In the genomic region with DNA sequence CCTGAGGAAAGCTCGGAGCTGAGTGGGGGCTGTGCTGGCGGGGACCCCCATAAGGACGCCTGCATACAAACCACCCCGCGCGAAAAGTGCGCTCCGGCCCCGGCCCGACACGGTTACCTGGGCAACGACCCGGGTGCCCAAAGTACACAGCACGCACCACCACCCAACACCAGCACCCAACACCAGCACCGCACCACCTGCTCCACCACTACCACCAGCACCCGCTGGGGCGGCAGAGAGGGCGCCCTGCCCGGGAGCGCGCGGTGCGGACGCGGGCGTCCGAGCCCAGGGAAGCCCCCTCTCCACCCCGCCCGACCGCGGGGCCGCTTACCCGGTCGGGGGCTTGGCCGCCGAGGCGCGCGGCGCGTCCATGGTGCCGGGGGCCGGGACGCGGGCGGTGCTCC, we compare ENCODE assay signal across 8 cellular contexts. TPM values are rescaled to one million over a fixed set of nuclear protein-coding genes. Genes with fewer than 3 reads are reported as not detected.
DNase-seq lines count a peak whose midpoint lies in the region; ATAC-seq, FAIRE-seq and TF ChIP-seq lines count a peak whose summit lies in the region.

No MANE protein-coding gene starts in this region.

- peak overlapping the region; percentile 13 for H4K5ac ChIP-seq in H1 (ENCODE audit: insufficient read length, low read depth, low read length)

- H3K14ac ChIP-seq in H1 (ENCODE audit: insufficient read length) = no peak overlapping the region

- peak overlapping the region; percentile 37 for H3K4me3 Mint-ChIP-seq in CD8-positive, alpha-beta T cell
- H3K4me3 Mint-ChIP-seq in nephron = peak overlapping the region; percentile 91 to 98 (median 97)

- H3K4me3 ChIP-seq in CD8-positive, alpha-beta T cell (ENCODE audit: low read depth, low read length) = no peak overlapping the region
- 0 out of 2 replicates have a peak overlapping the region, but pooled peaks have one; percentile 29 for H3K4me3 ChIP-seq in MM.1S (ENCODE audit: low read length)
- H3K4me3 ChIP-seq in H1 (ENCODE audit: extremely low read depth in 1 of 4, insufficient read depth in 2 of 4, low read depth in 3 of 4, low read length in 4 of 4) = peak overlapping the region; percentile 48 to 72 (median 66)

- no peak overlapping the region for H3K27ac ChIP-seq in CD8-positive, alpha-beta T cell (ENCODE audit: low read depth, low read length)
- no peak overlapping the region for H3K27ac ChIP-seq in MM.1S (ENCODE audit: low read length)
- H3K27ac ChIP-seq in H1 (ENCODE audit: low read depth, low read length) = 0 out of 2 replicates have a peak overlapping the region, but pooled peaks have one; percentile 9

- peak overlapping the region; percentile 53 for H4K91ac ChIP-seq in H1 (replicated peaks; ENCODE audit: insufficient read length, low read length)

- intact Hi-C loops in CD8-positive, alpha-beta T cell (cut with DNase I, micrococcal nuclease) = no loop called here

- no peaks in the 10 kb centered on the region for H3K27me3 ChIP-seq in CD8-positive, alpha-beta T cell (ENCODE audit: insufficient read depth, low read length)
- H3K27me3 ChIP-seq in MM.1S (replicated peaks; ENCODE audit: insufficient read depth, low read length) (no peaks in the 10 kb centered on the region), H1 (replicated peaks in 1 of 4; ENCODE audit: control insufficient read depth in 3 of 4, extremely low read depth in 1 of 4, insufficient read depth in 3 of 4, low read length in 3 of 4) (peaks cover 0 to 4% (median 1%) of the 10 kb centered on the region in 4 experiments; a peak in 4 of 7 replicates)

- no peak for DNase-seq in CD8-positive, alpha-beta T cell
- DNase-seq in MM.1S = peak; percentile 27
- DNase-seq in H1 (ENCODE audit: low read depth in 1 of 2, low spot score in 2 of 2) = peak in 1 of 2 experiments; percentile 74
- no peak for DNase-seq in activated CD4-positive, alpha-beta T cell treated with anti-CD3 and anti-CD28 coated beads, Interleukin-2, amount 50 U/mL, for 1 hour

- H3K4me1 ChIP-seq in CD8-positive, alpha-beta T cell (ENCODE audit: insufficient read depth, low read length) = no peaks in the 10 kb centered on the region
- H3K4me1 ChIP-seq in MM.1S (ENCODE audit: low read length) (no peaks in the 10 kb centered on the region), H1 (replicated peaks in 1 of 4; ENCODE audit: control insufficient read depth in 3 of 4, insufficient read depth in 4 of 4, low read length in 3 of 4) (peaks cover 2 to 18% (median 10%) of the 10 kb centered on the region in 4 experiments)

- H3K4me2 ChIP-seq in MM.1S (ENCODE audit: low read depth, low read length) (peak overlapping the region; percentile 39; the same call in 1 of the 2 replicates), H1 (ENCODE audit: insufficient read depth in 1 of 2, low read depth in 2 of 2, low read length in 2 of 2) (peak overlapping the region; percentile 78 to 83)

- no peak for TF ChIP-seq POLR2A in H1 (IDR thresholded peaks at IDR 0.05; ENCODE audit: control extremely low read depth in 1 of 2, low read depth in 2 of 2, low read length in 2 of 2)

- H2BK15ac ChIP-seq in H1 (ENCODE audit: low read length) = no peak overlapping the region

- H3K27ac Mint-ChIP-seq in CD8-positive, alpha-beta T cell = no peak overlapping the region
- H3K27ac Mint-ChIP-seq in nephron = no peak overlapping the region

- H4K20me1 ChIP-seq in MM.1S (ENCODE audit: insufficient read depth, low read length) (no peaks in the 10 kb centered on the region), H1 (replicated peaks in 1 of 2; ENCODE audit: control insufficient read depth in 1 of 2, insufficient read depth in 2 of 2, low read length in 2 of 2) (peaks cover 0 to 7% of the 10 kb centered on the region in 2 experiments)

- H2BK20ac ChIP-seq in H1 (ENCODE audit: low read length) = no peak overlapping the region

- H2BK120ac ChIP-seq in H1 (replicated peaks; ENCODE audit: low read depth, low read length) = no peak overlapping the region

- H2AFZ ChIP-seq in MM.1S (ENCODE audit: low read length) = no peak overlapping the region
- no peak overlapping the region for H2AFZ ChIP-seq in H1 (ENCODE audit: low read length)

- no peak overlapping the region for H3K23ac ChIP-seq in H1 (ENCODE audit: insufficient read length)

- H3K9me2 ChIP-seq in MM.1S (replicated peaks; ENCODE audit: insufficient read depth, low read length) = no peaks in the 10 kb centered on the region

- CTCF ChIA-PET in CD8-positive, alpha-beta T cell (lab: Charles Lee) = no interaction called here
- CTCF ChIA-PET in H1 (lab: Charles Lee; ENCODE audit: partially characterized antibody) = no interaction called here

- no peak; a peak in 1 of 3 replicates for TF ChIP-seq EP300 in H1 (IDR thresholded peaks at IDR 0.05; ENCODE audit: borderline replicate concordance in 1 of 2, low read depth in 2 of 2, low read length in 2 of 2)

- peaks cover 13% of the 10 kb centered on the region for H3K23me2 ChIP-seq in H1 (ENCODE audit: low read depth, low read length)

- H3K9me3 ChIP-seq in CD8-positive, alpha-beta T cell (ENCODE audit: low read length) = no peaks in the 10 kb centered on the region
- H3K9me3 ChIP-seq in MM.1S (replicated peaks; ENCODE audit: insufficient read depth, low read length) (no peaks in the 10 kb centered on the region), H1 (ENCODE audit: insufficient read depth in 2 of 2, low read depth in 1 of 2, low read length in 1 of 2) (no peaks in the 10 kb centered on the region)

- 3% methylated on average over 28 of the region's 46 CpGs; no CpG with 5 or more reads in 1 of the 2 experiments for WGBS in H1 (ENCODE audit: extremely low coverage in 1 of 2, insufficient coverage in 1 of 2, insufficient read length in 1 of 2, insufficient replicate concordance in 2 of 2, low coverage in 1 of 2, low lambda C conversion rate in 2 of 2, missing lambda C conversion rate in 1 of 2), 2 experiments

- no peak for FAIRE-seq in H1 (lab: Jason Lieb, UNC)

- no peak overlapping the region for H2BK12ac ChIP-seq in H1 (ENCODE audit: low read depth, low read length)

- no peaks in the 10 kb centered on the region for H3K9me3 Mint-ChIP-seq in CD8-positive, alpha-beta T cell
- no peaks in the 10 kb centered on the region for H3K9me3 Mint-ChIP-seq in nephron

- H3K56ac ChIP-seq in H1 (replicated peaks; ENCODE audit: insufficient read length, low read depth, low read length) = no peak overlapping the region

- no peaks in the 10 kb centered on the region for H3F3A ChIP-seq in MM.1S (ENCODE audit: insufficient read depth, low read length)

- no peaks in the 10 kb centered on the region for H3K36me3 Mint-ChIP-seq in CD8-positive, alpha-beta T cell
- H3K36me3 Mint-ChIP-seq in nephron (ENCODE audit: low read depth) = no peaks in the 10 kb centered on the region

- H3K9ac ChIP-seq in MM.1S (ENCODE audit: low read length) (no peak overlapping the region), H1 (replicated peaks in 1 of 4; ENCODE audit: extremely low read depth in 1 of 4, low read depth in 3 of 4, low read length in 3 of 4) (peak overlapping the region; percentile 49 to 88 (median 65))

- ATAC-seq in CD8-positive, alpha-beta T cell = no peak
- ATAC-seq in HG03342 (IDR thresholded peaks at IDR 0.05; ENCODE audit: unreplicated experiment) (no peak), HG02588 (IDR thresholded peaks at IDR 0.05; ENCODE audit: unreplicated experiment) (no peak), GM18517 (IDR thresholded peaks at IDR 0.05; ENCODE audit: unreplicated experiment) (no peak)

- 0 out of 2 replicates have a peak, but pooled peaks cover 4% of the 10 kb centered on the region for H3K79me1 ChIP-seq in H1 (ENCODE audit: low read depth, low read length)

- no peak overlapping the region for H3K4ac ChIP-seq in H1 (replicated peaks; ENCODE audit: insufficient read length, low read depth, low read length)

- H3K36me3 ChIP-seq in CD8-positive, alpha-beta T cell (ENCODE audit: insufficient read depth, low read length) = no peaks in the 10 kb centered on the region
- H3K36me3 ChIP-seq in MM.1S (replicated peaks; ENCODE audit: insufficient read depth, low read length) (no peaks in the 10 kb centered on the region), H1 (ENCODE audit: control insufficient read depth in 2 of 4, insufficient read depth in 4 of 4, low read length in 3 of 4) (no peaks in the 10 kb centered on the region)

- H3K79me2 ChIP-seq in MM.1S (ENCODE audit: low read length) = no peaks in the 10 kb centered on the region
- H3K79me2 ChIP-seq in H1 (ENCODE audit: control insufficient read depth in 1 of 2, insufficient read depth in 2 of 2, low read length in 2 of 2) = peaks cover 0 to 42% of the 10 kb centered on the region in 2 experiments; a peak in 3 of 4 replicates

- H3K4me1 Mint-ChIP-seq in CD8-positive, alpha-beta T cell (ENCODE audit: low read depth) = peaks cover 11% of the 10 kb centered on the region
- peaks cover 29% of the 10 kb centered on the region for H3K4me1 Mint-ChIP-seq in nephron

- H4K8ac ChIP-seq in H1 (ENCODE audit: extremely low read depth, insufficient read depth, low read length) = peak overlapping the region; percentile 52; the same call in 1 of the 2 replicates

- TF ChIP-seq RAD21 in H1 (IDR thresholded peaks at IDR 0.05 in 1 of 2, conservative IDR thresholded peaks at IDR 0.05 in 1 of 2; ENCODE audit: low read depth in 2 of 2, low read length in 2 of 2) = no peak

- POLR2A ChIA-PET in CD8-positive, alpha-beta T cell (lab: Charles Lee) = no interaction called here
- POLR2A ChIA-PET in H1 (lab: Charles Lee; ENCODE audit: partially characterized antibody) = interaction anchor here (9.2 kb wide), 1 partner anchor 10 kb away, joined by 117 read pairs; no protein-coding TSS in a partner anchor

- TF ChIP-seq CTCF in CD8-positive, alpha-beta T cell (IDR thresholded peaks at IDR 0.05) = no peak
- 0 out of 2 replicates have a peak, but pooled peaks have one; percentile 5 for TF ChIP-seq CTCF in MM.1S (IDR thresholded peaks at IDR 0.05; ENCODE audit: low read length)
- TF ChIP-seq CTCF in H1 (IDR thresholded peaks at IDR 0.05; ENCODE audit: control extremely low read depth in 1 of 3, insufficient read depth in 1 of 3, low read depth in 1 of 3, low read length in 3 of 3) = peak in 1 of 3 experiments; percentile 6; a peak in 1 of 4 replicates
- peak in 1 of 3 experiments; percentile 14 for TF ChIP-seq CTCF in nephron (IDR thresholded peaks at IDR 0.05; ENCODE audit: unreplicated experiment in 3 of 3)

- H2BK5ac ChIP-seq in H1 (ENCODE audit: low read depth, low read length) = peak overlapping the region; percentile 61; the same call in 1 of the 2 replicates

- peak overlapping the region; percentile 96 for H3K18ac ChIP-seq in H1 (ENCODE audit: extremely low read depth, low read length)

- H2AK5ac ChIP-seq in H1 (ENCODE audit: low read depth, low read length) = no peak overlapping the region

- peaks cover 37% of the 10 kb centered on the region for H3K27me3 Mint-ChIP-seq in CD8-positive, alpha-beta T cell (ENCODE audit: low read depth)
- peaks cover 76% of the 10 kb centered on the region for H3K27me3 Mint-ChIP-seq in nephron (ENCODE audit: low read depth)

RNA-seq across cellular contexts. Expression of gene COBL, which starts 0.3 kb away (rescaled TPM):
- total RNA-seq in CD8-positive, alpha-beta T cell = under 1 TPM; 0.19 to 0.30 TPM
- 36.5 and 40.4 TPM in 2 replicates for total RNA-seq in H1 (2021; fragmentation: NEBNext Ultra II Directional; extraction: Animal tissue kit (Norgen Biotek cat#: 25700))
- polyA plus RNA-seq in H1 (2011; rRNA removed) = 13.8 and 20.3 TPM in 2 replicates
- polyA plus RNA-seq in H1 (2011; cell fraction: cytosol; rRNA removed) = 20.7 TPM
- 44.2 TPM for polyA plus RNA-seq in H1 (2011; cell fraction: nucleus; rRNA removed)
- 24.1 to 31.8 TPM (median 27.2 TPM) in 4 replicates for polyA plus RNA-seq in H1 (2012, experiment 1 of 2)
- polyA plus RNA-seq in H1 (2012, experiment 2 of 2) = 7.2 TPM
- 17.9 TPM for polyA plus RNA-seq in H1 (2013, experiment 1 of 2)
- 15.9 TPM for polyA plus RNA-seq in H1 (2013, experiment 2 of 2)
- polyA minus RNA-seq in H1 (2011; rRNA and poly(A)+ RNA removed) = 40.8 and 57.2 TPM in 2 replicates
- 26.1 TPM for polyA minus RNA-seq in H1 (2011; cell fraction: cytosol; rRNA and poly(A)+ RNA removed)
- polyA minus RNA-seq in H1 (2011; cell fraction: nucleus; rRNA and poly(A)+ RNA removed) = 66.4 TPM

Comparison
In these comparisons a context has a peak if more than half of its experiments do, and no peak if none do; other contexts are left out.
1. RNA of gene COBL, which starts 0.3 kb away (total RNA-seq): 36.5 to 40.4 TPM in H1; 0.19 to 0.30 TPM in CD8-positive, alpha-beta T cell; every median in the first group is over 10 times any median in the second.